ENCODE assay signal across 11 cellular contexts in genomic region chr9:86983260-86984255, GRCh38. TPM values are rescaled to one million over a fixed set of nuclear protein-coding genes. Genes with fewer than 3 reads are reported as not detected.
DNase-seq lines count a peak whose midpoint lies in the region; TF ChIP-seq lines count a peak whose summit lies in the region.
"Had no signal": no experiment of that assay in that cellular context is flagged by ENCODE, and none has a peak within 500 bp of the region (broad histone marks: within the 10 kb centered on the region; RNA-seq: fewer than 3 reads in every experiment).

No MANE protein-coding gene starts in this region.

- DNase-seq in HPDE6-E6E7 (ENCODE audit: extremely low spot score) (peak; percentile 43), brain pericyte (ENCODE audit: low read depth, low spot score) (peak; percentile 73), iris pigment epithelial cell (ENCODE audit: low read depth) (peak; percentile 99), suprapubic skin (ENCODE audit: low spot score in 2 of 2) (no peak), SKM-1 treated with dmso at 0.1 percent for 144 hours (lab: John Stamatoyannopoulos, UW; ENCODE audit: unreplicated experiment) (no peak), immature natural killer cell (no peak), vagina (ENCODE audit: extremely low spot score in 2 of 2) (no peak)
- DNase-seq in activated CD4-positive, alpha-beta T cell treated with anti-CD3 and anti-CD28 coated beads for 4 hours: no peak
- DNase-seq: effector memory CD4-positive, alpha-beta T cell; kidney; NCI-H1092 had no signal

- no peaks in the 10 kb centered on the region for H3K9me3 Mint-ChIP-seq in immature natural killer cell

- 48% methylated on average over 15 of the region's 15 CpGs for WGBS in suprapubic skin

- intact Hi-C loops in vagina (cut with DNase I): no loop called here

- H3K27ac ChIP-seq in suprapubic skin: peak overlapping the region; percentile 71
- no peak overlapping the region for H3K27ac ChIP-seq in vagina

- TF ChIP-seq POLR2A in suprapubic skin (IDR thresholded peaks at IDR 0.05) (no peak), vagina (IDR thresholded peaks at IDR 0.05) (no peak)

- H3K36me3 Mint-ChIP-seq in immature natural killer cell: no peaks in the 10 kb centered on the region

- H3K9me3 ChIP-seq in suprapubic skin (no peaks in the 10 kb centered on the region), vagina (no peaks in the 10 kb centered on the region)

- no peak for TF ChIP-seq CTCF in suprapubic skin (IDR thresholded peaks at IDR 0.05)
- TF ChIP-seq CTCF in vagina (IDR thresholded peaks at IDR 0.05): no peak

- H3K4me1 ChIP-seq in suprapubic skin (peaks cover 16% of the 10 kb centered on the region), vagina (peaks cover 21% of the 10 kb centered on the region)

- no peak for TF ChIP-seq EP300 in suprapubic skin (IDR thresholded peaks at IDR 0.05)

- peaks cover 6 to 16% (median 8%) of the 10 kb centered on the region in 3 donors for H3K27me3 Mint-ChIP-seq in immature natural killer cell (ENCODE audit: low read depth in 3 of 3)

- no peak overlapping the region for H3K4me3 ChIP-seq in suprapubic skin
- no peak overlapping the region for H3K4me3 ChIP-seq in vagina

- H3K27me3 ChIP-seq in suprapubic skin (no peaks in the 10 kb centered on the region), vagina (no peaks in the 10 kb centered on the region)

- H3K27ac Mint-ChIP-seq in immature natural killer cell: no peak overlapping the region

- H3K4me3 Mint-ChIP-seq in immature natural killer cell: no peak overlapping the region

- H3K36me3 ChIP-seq in suprapubic skin (no peaks in the 10 kb centered on the region), vagina (no peaks in the 10 kb centered on the region)

- H3K4me1 Mint-ChIP-seq in immature natural killer cell: no peaks in the 10 kb centered on the region

RNA-seq across cellular contexts. Expression of gene GAS1, which starts 36.3 kb away (rescaled TPM):
- 10 to 100 TPM; 22.8 to 50.6 (median 40.1) TPM for total RNA-seq in suprapubic skin
- polyA plus RNA-seq in immature natural killer cell: 1 to 10 TPM; 1.4 to 3.9 (median 3.4) TPM
- total RNA-seq in vagina: 163 TPM

Comparison
In these comparisons a context has a peak if more than half of its experiments do, and no peak if none do; other contexts are left out.
1. DNase-seq: peak in HPDE6-E6E7 (single experiment), brain pericyte (single experiment) and iris pigment epithelial cell (single experiment); none in suprapubic skin (0 of 2), activated CD4-positive, alpha-beta T cell treated with anti-CD3 and anti-CD28 coated beads for 4 hours (0 of 2), SKM-1 treated with dmso at 0.1 percent for 144 hours (single experiment), immature natural killer cell (0 of 3) and vagina (0 of 2).